In genomic region chr14:35405304-35405996, GRCh38 we compare ENCODE assay signal across 8 cellular contexts. TPM values are rescaled to one million over a fixed set of nuclear protein-coding genes. Genes with fewer than 3 reads are reported as not detected.
DNase-seq lines count a peak whose midpoint lies in the region; ATAC-seq and TF ChIP-seq lines count a peak whose summit lies in the region.

No MANE protein-coding gene starts in this region.

- no peaks in the 10 kb centered on the region for H3K9me3 Mint-ChIP-seq in activated CD4-positive, alpha-beta T cell treated with anti-CD3 and anti-CD28 coated beads for 36 hours (ENCODE audit: low read depth)
- no peaks in the 10 kb centered on the region for H3K9me3 Mint-ChIP-seq in activated CD4-positive, alpha-beta memory T cell treated with anti-CD3 and anti-CD28 coated beads for 36 hours

- intact Hi-C loops in activated CD4-positive, alpha-beta T cell treated with anti-CD3 and anti-CD28 coated beads for 36 hours (cut with DNase I, micrococcal nuclease): loop anchor here (2.0 to 10.0 kb wide), 2 partner anchors 531 kb away; partner anchors contain the start of gene BAZ1A (in 2 of the 2)
- intact Hi-C loops in activated CD4-positive, alpha-beta memory T cell treated with anti-CD3 and anti-CD28 coated beads for 36 hours (cut with micrococcal nuclease): loop anchor here (2.0 to 10.0 kb wide), 3 partner anchors 361 to 871 kb away; partner anchors contain the start of gene EAPP
- intact Hi-C loops in heart right ventricle (cut with DNase I) (loop anchor here in 6 of 10 donors (2.0 to 10.0 kb wide), 8 partner anchors 101 to 283 kb away; partner anchors contain the start of genes PSMA6 (in 2 of the 6), PPP2R3C (in 1 of the 6) and PRORP (in 1 of the 6)), sciatic nerve (cut with DNase I) (no loop called here)

- peaks cover 5 to 80% (median 56%) of the 10 kb centered on the region in 9 donors for H3K4me1 ChIP-seq in heart right ventricle

- no peaks in the 10 kb centered on the region for H3K27me3 Mint-ChIP-seq in activated CD4-positive, alpha-beta T cell treated with anti-CD3 and anti-CD28 coated beads for 36 hours
- H3K27me3 Mint-ChIP-seq in activated CD4-positive, alpha-beta memory T cell treated with anti-CD3 and anti-CD28 coated beads for 36 hours: no peaks in the 10 kb centered on the region

- peak overlapping the region; percentile 99 to 100 (median 100) for H3K27ac ChIP-seq in heart right ventricle

- no peak for TF ChIP-seq CTCF in heart right ventricle (IDR thresholded peaks at IDR 0.05)

- no peak for DNase-seq in activated CD4-positive, alpha-beta T cell treated with anti-CD3 and anti-CD28 coated beads for 36 hours
- DNase-seq in activated CD4-positive, alpha-beta T cell treated with anti-CD3 and anti-CD28 coated beads for 4 hours: no peak
- no peak for DNase-seq in activated CD4-positive, alpha-beta memory T cell treated with anti-CD3 and anti-CD28 coated beads for 36 hours
- DNase-seq in heart right ventricle: peak in 1 of 2 donors; percentile 35
- DNase-seq in sciatic nerve (ENCODE audit: low spot score): no peak
- DNase-seq in T-helper 9 cell: no peak

- CTCF ChIA-PET in activated CD4-positive, alpha-beta T cell treated with anti-CD3 and anti-CD28 coated beads for 36 hours (lab: Charles Lee): interaction anchor here (0.6 to 7.3 kb wide), 22 partner anchors 10 to 266 kb away, joined by 3 to 77 read pairs (median 6); partner anchors contain the start of gene PSMA6
- CTCF ChIA-PET in activated CD4-positive, alpha-beta memory T cell treated with anti-CD3 and anti-CD28 coated beads for 36 hours (lab: Charles Lee): interaction anchor here (0.7 to 5.2 kb wide), 23 partner anchors 11 to 423 kb away, joined by 3 to 41 read pairs (median 5); partner anchors contain the start of genes PPP2R3C, PSMA6 and SRP54

- peak overlapping the region; percentile 64 to 93 (median 80) for H3K4me3 ChIP-seq in heart right ventricle

- WGBS in heart right ventricle, 2 donors: 29 to 30% methylated on average over 14 of the region's 14 CpGs

- H3K36me3 ChIP-seq in heart right ventricle: peaks cover 0 to 33% (median 31%) of the 10 kb centered on the region in 9 donors

- no peaks in the 10 kb centered on the region for H3K9me3 ChIP-seq in heart right ventricle

- peaks cover 35% of the 10 kb centered on the region for H3K36me3 Mint-ChIP-seq in activated CD4-positive, alpha-beta T cell treated with anti-CD3 and anti-CD28 coated beads for 36 hours (ENCODE audit: low read depth)
- H3K36me3 Mint-ChIP-seq in activated CD4-positive, alpha-beta memory T cell treated with anti-CD3 and anti-CD28 coated beads for 36 hours: peaks cover 38% of the 10 kb centered on the region

- peak overlapping the region; percentile 97 for H3K27ac Mint-ChIP-seq in activated CD4-positive, alpha-beta T cell treated with anti-CD3 and anti-CD28 coated beads for 36 hours
- peak overlapping the region; percentile 98 for H3K27ac Mint-ChIP-seq in activated CD4-positive, alpha-beta memory T cell treated with anti-CD3 and anti-CD28 coated beads for 36 hours

- H3K4me1 Mint-ChIP-seq in activated CD4-positive, alpha-beta T cell treated with anti-CD3 and anti-CD28 coated beads for 36 hours: peaks cover 30% of the 10 kb centered on the region
- peaks cover 38% of the 10 kb centered on the region for H3K4me1 Mint-ChIP-seq in activated CD4-positive, alpha-beta memory T cell treated with anti-CD3 and anti-CD28 coated beads for 36 hours (ENCODE audit: low read depth)

- H3K4me3 Mint-ChIP-seq in activated CD4-positive, alpha-beta T cell treated with anti-CD3 and anti-CD28 coated beads for 36 hours: peak overlapping the region; percentile 99
- peak overlapping the region; percentile 86 for H3K4me3 Mint-ChIP-seq in activated CD4-positive, alpha-beta memory T cell treated with anti-CD3 and anti-CD28 coated beads for 36 hours

- no peaks in the 10 kb centered on the region for H3K27me3 ChIP-seq in heart right ventricle

- POLR2A ChIA-PET in activated CD4-positive, alpha-beta T cell treated with anti-CD3 and anti-CD28 coated beads for 36 hours (lab: Charles Lee): interaction anchor here (0.5 to 7.7 kb wide), 37 partner anchors 11 to 1672 kb away, joined by 3 to 210 read pairs (median 5); partner anchors contain the start of genes FAM177A1, PPP2R3C, PRORP and PSMA6
- POLR2A ChIA-PET in activated CD4-positive, alpha-beta memory T cell treated with anti-CD3 and anti-CD28 coated beads for 36 hours (lab: Charles Lee): interaction anchor here (0.6 to 10.6 kb wide), 33 partner anchors 10 to 532 kb away, joined by 3 to 181 read pairs (median 8); partner anchors contain the start of genes BAZ1A, FAM177A1, PPP2R3C and PRORP

- no peak for ATAC-seq in activated CD4-positive, alpha-beta T cell treated with anti-CD3 and anti-CD28 coated beads for 36 hours
- no peak for ATAC-seq in heart right ventricle
- ATAC-seq in sciatic nerve: peak; percentile 4
- no peak for ATAC-seq in GM18511 (IDR thresholded peaks at IDR 0.05; ENCODE audit: unreplicated experiment)
- no peak for ATAC-seq in activated CD4-positive, CD25-positive, alpha-beta regulatory T cell treated with anti-CD3 and anti-CD28 coated beads, Interleukin-2, amount 50 U/mL, for 24 hours

RNA-seq across cellular contexts. Expression of gene NFKBIA, which starts 0.9 kb away (rescaled TPM):
- total RNA-seq in activated CD4-positive, alpha-beta T cell treated with anti-CD3 and anti-CD28 coated beads for 36 hours: 100 to 1,000 TPM; 264 to 298 TPM
- total RNA-seq in activated CD4-positive, alpha-beta memory T cell treated with anti-CD3 and anti-CD28 coated beads for 36 hours: 100 to 1,000 TPM; 390 to 393 TPM
- total RNA-seq in heart right ventricle (10 to 100 TPM; 41.0 to 98.5 (median 58.7) TPM), sciatic nerve (177 TPM)
- polyA plus RNA-seq in heart right ventricle: 10 to 100 TPM; 73.7 to 88.4 TPM
